In genomic region chr7:140596751-140597424, GRCh38 we compare ENCODE assay signal across 23 cellular contexts. TPM values are rescaled to one million over a fixed set of nuclear protein-coding genes. Genes with fewer than 3 reads are reported as not detected.
DNase-seq lines count a peak whose midpoint lies in the region; ATAC-seq and TF ChIP-seq lines count a peak whose summit lies in the region.
"Had no signal": no experiment of that assay in that cellular context is flagged by ENCODE, and none has a peak within 500 bp of the region (broad histone marks: within the 10 kb centered on the region; RNA-seq: fewer than 3 reads in every experiment).

No MANE protein-coding gene starts in this region.

- intact Hi-C loops in PC-3 (cut with micrococcal nuclease), result no loop called here

- DNase-seq in EH (ENCODE audit: low read depth), result peak; percentile 50
- DNase-seq in PC-3, result peak; percentile 51
- peak; percentile 85 for DNase-seq in fibroblast of peridontal ligament (ENCODE audit: extremely low read depth)
- peak; percentile 81 for DNase-seq in osteoblast (ENCODE audit: insufficient read length, low spot score, missing footprints)
- DNase-seq in mesenteric fat pad (ENCODE audit: low spot score), result no peak
- DNase-seq: activated CD4-positive, alpha-beta T cell treated with anti-CD3 and anti-CD28 coated beads for 1 hour; activated naive CD8-positive, alpha-beta T cell treated with anti-CD3 and anti-CD28 coated beads for 36 hours; activated T-cell treated with anti-CD3 and anti-CD28 coated beads for 4 hours; colonic mucosa; DND-41; esophagus squamous epithelium; midbrain; NCI-H1105; NCI-H510A; pancreas; Peyer's patch; T-helper 2 cell had no signal

- POLR2A ChIA-PET in PC-3 (lab: Charles Lee; ENCODE audit: unreplicated experiment), result no interaction called here

- peak overlapping the region; percentile 50 for H3K4me2 ChIP-seq in PC-3 (ENCODE audit: low read length)
- H3K4me2 ChIP-seq in osteoblast (ENCODE audit: insufficient read depth, low read length), result peak overlapping the region; percentile 2

- H4K20me1 ChIP-seq in PC-3 (ENCODE audit: low read length) (no peaks in the 10 kb centered on the region), osteoblast (ENCODE audit: insufficient read depth, low read length) (no peaks in the 10 kb centered on the region)

- no peak overlapping the region for H3K9ac ChIP-seq in PC-3 (ENCODE audit: low read length)

- H3K27me3 ChIP-seq in PC-3 (ENCODE audit: low read length) (no peaks in the 10 kb centered on the region), osteoblast (ENCODE audit: insufficient read depth, low read length) (no peaks in the 10 kb centered on the region)
- H3K27me3 ChIP-seq: colonic mucosa, esophagus squamous epithelium, pancreas, Peyer's patch, tibial nerve had no signal

- no peaks in the 10 kb centered on the region for H3F3A ChIP-seq in PC-3 (ENCODE audit: low read length, unreplicated experiment)

- H3K79me2 ChIP-seq in PC-3 (ENCODE audit: low read length) (no peaks in the 10 kb centered on the region), osteoblast (ENCODE audit: insufficient read depth, low read length) (no peaks in the 10 kb centered on the region)

- H3K27ac ChIP-seq in PC-3 (ENCODE audit: low read length) (peak overlapping the region; percentile 45), osteoblast (ENCODE audit: low read depth, low read length) (no peak overlapping the region)
- H3K27ac ChIP-seq: colonic mucosa, pancreas, Peyer's patch had no signal

- H3K4me3 ChIP-seq in PC-3 (ENCODE audit: low read length) (no peak overlapping the region), osteoblast (ENCODE audit: insufficient read depth, low read length) (no peak overlapping the region)
- H3K4me3 ChIP-seq: colonic mucosa, esophagus squamous epithelium, GM12878, pancreas, Peyer's patch, tibial nerve had no signal

- no peaks in the 10 kb centered on the region for H3K36me3 ChIP-seq in PC-3 (ENCODE audit: low read depth, low read length)
- H3K36me3 ChIP-seq in osteoblast (ENCODE audit: insufficient read depth, low read length), result no peaks in the 10 kb centered on the region
- H3K36me3 ChIP-seq: colonic mucosa, esophagus squamous epithelium, pancreas, Peyer's patch had no signal

- CTCF ChIA-PET in PC-3 (lab: Charles Lee), result interaction anchor here (0.6 kb wide), 2 partner anchors 8 to 19 kb away, joined by 3 to 6 read pairs; no protein-coding TSS in a partner anchor

- TF ChIP-seq CTCF in PC-3 (conservative IDR thresholded peaks at IDR 0.05; ENCODE audit: low read depth, low read length) (no peak), osteoblast (IDR thresholded peaks at IDR 0.05; ENCODE audit: extremely low read depth, low read depth, low read length) (no peak)

- no TSS peak for BruUV-seq in PC-3 (replicated peaks; lab: Mats Ljungman, UMichigan)

- H3K9me3 ChIP-seq in PC-3 (ENCODE audit: low read length) (no peaks in the 10 kb centered on the region), osteoblast (ENCODE audit: low read depth, low read length) (no peaks in the 10 kb centered on the region)
- H3K9me3 ChIP-seq: colonic mucosa, esophagus squamous epithelium, pancreas, Peyer's patch, tibial nerve had no signal

- no peak overlapping the region for H2AFZ ChIP-seq in PC-3 (ENCODE audit: low read length)
- H2AFZ ChIP-seq in osteoblast (ENCODE audit: low read length), result no peak overlapping the region

- peaks cover 23% of the 10 kb centered on the region for H3K4me1 ChIP-seq in PC-3 (ENCODE audit: insufficient read depth, low read length)
- H3K4me1 ChIP-seq in osteoblast (ENCODE audit: insufficient read depth, low read length), result peaks cover 10% of the 10 kb centered on the region
- H3K4me1 ChIP-seq: colonic mucosa, pancreas, Peyer's patch had no signal

- ATAC-seq in PC-3, result peak; percentile 87
- ATAC-seq in GM18870 (IDR thresholded peaks at IDR 0.05; ENCODE audit: unreplicated experiment), result no peak
- no peak for ATAC-seq in GM21723 (IDR thresholded peaks at IDR 0.05; ENCODE audit: unreplicated experiment)
- ATAC-seq in HG03354 (IDR thresholded peaks at IDR 0.05; ENCODE audit: poor library complexity, severe bottlenecking, unreplicated experiment), result no peak
- ATAC-seq: GM12878, pancreas had no signal

- no peaks in the 10 kb centered on the region for H3K9me2 ChIP-seq in PC-3 (replicated peaks; ENCODE audit: low read length)

RNA-seq across cellular contexts. Expression of gene DENND2A, which starts 43.7 kb away (rescaled TPM):
- total RNA-seq in PC-3 (2014; rRNA removed) (8.9 and 10.6 TPM in 2 replicates), osteoblast (0.36 and 0.59 TPM in 2 replicates), mesenteric fat pad (24.6 TPM)
- total RNA-seq: activated naive CD8-positive, alpha-beta T cell treated with anti-CD3 and anti-CD28 coated beads for 36 hours; B cell; GM12878 had no signal
